In genomic region chr5:102138243-102138653, GRCh38 we compare ENCODE assay signal across 21 cellular contexts.
DNase-seq lines count a peak whose midpoint lies in the region; ATAC-seq and TF ChIP-seq lines count a peak whose summit lies in the region.
"Had no signal": no experiment of that assay in that cellular context is flagged by ENCODE, and none has a peak within 500 bp of the region (broad histone marks: within the 10 kb centered on the region; RNA-seq: fewer than 3 reads in every experiment).

No MANE protein-coding gene starts in this region.

- peak overlapping the region; percentile 42 for H2AFZ ChIP-seq in hepatocyte
- H2AFZ ChIP-seq in smooth muscle cell (ENCODE audit: low read depth) = no peak overlapping the region
- H2AFZ ChIP-seq: GM23248 had no signal

- H3K4me3 ChIP-seq in hepatocyte (no peak overlapping the region), right lobe of liver (no peak overlapping the region), smooth muscle cell (peak overlapping the region; percentile 29)
- H3K4me3 ChIP-seq: GM23248 had no signal

- WGBS in hepatocyte (ENCODE audit: low lambda C conversion rate, missing lambda C conversion rate) = 48% methylated on average over 4 of the region's 4 CpGs
- 28% methylated on average over 4 of the region's 4 CpGs for WGBS in right lobe of liver (ENCODE audit: insufficient coverage, low coverage, low lambda C conversion rate, missing lambda C conversion rate)
- 85% methylated on average over 4 of the region's 4 CpGs for WGBS in smooth muscle cell (ENCODE audit: low lambda C conversion rate)

- no peaks in the 10 kb centered on the region for H3F3A ChIP-seq in smooth muscle cell (ENCODE audit: low read depth)

- H3K9me2 ChIP-seq in hepatocyte (replicated peaks; ENCODE audit: insufficient read depth) = no peaks in the 10 kb centered on the region
- H3K9me2 ChIP-seq: SK-N-SH had no signal

- no peak overlapping the region for H3K9ac ChIP-seq in smooth muscle cell (ENCODE audit: low read depth)
- H3K9ac ChIP-seq: GM23248, SK-N-SH had no signal

- H4K20me1 ChIP-seq in hepatocyte (ENCODE audit: insufficient read depth, poor library complexity, severe bottlenecking) (no peaks in the 10 kb centered on the region), smooth muscle cell (ENCODE audit: low read depth) (no peaks in the 10 kb centered on the region)

- no peak for TF ChIP-seq POLR2A in right lobe of liver (IDR thresholded peaks at IDR 0.05)

- H3K27ac ChIP-seq in hepatocyte (peak overlapping the region; percentile 84), right lobe of liver (no peak overlapping the region), smooth muscle cell (ENCODE audit: low read depth) (no peak overlapping the region)
- H3K27ac ChIP-seq: C4-2B, GM23248 had no signal

- H3K79me2 ChIP-seq in hepatocyte = no peaks in the 10 kb centered on the region
- no peaks in the 10 kb centered on the region for H3K79me2 ChIP-seq in smooth muscle cell (ENCODE audit: low read depth)

- H3K4me2 ChIP-seq in hepatocyte (peak overlapping the region; percentile 60), smooth muscle cell (no peak overlapping the region)
- H3K4me2 ChIP-seq: SK-N-SH had no signal

- H3K27me3 ChIP-seq in hepatocyte = no peaks in the 10 kb centered on the region
- H3K27me3 ChIP-seq in right lobe of liver = no peaks in the 10 kb centered on the region
- H3K27me3 ChIP-seq in smooth muscle cell (ENCODE audit: low read depth) = no peaks in the 10 kb centered on the region

- H3K36me3 ChIP-seq in hepatocyte (replicated peaks; ENCODE audit: insufficient read depth, low read depth) = no peaks in the 10 kb centered on the region
- H3K36me3 ChIP-seq in right lobe of liver = no peaks in the 10 kb centered on the region
- H3K36me3 ChIP-seq in smooth muscle cell (ENCODE audit: low read depth) = no peaks in the 10 kb centered on the region

- TF ChIP-seq CTCF in hepatocyte (IDR thresholded peaks at IDR 0.05; ENCODE audit: poor library complexity) (no peak), right lobe of liver (IDR thresholded peaks at IDR 0.05) (no peak), smooth muscle cell (IDR thresholded peaks at IDR 0.05; ENCODE audit: borderline replicate concordance, insufficient read depth, poor library complexity, severe bottlenecking) (no peak)

- H3K9me3 ChIP-seq in hepatocyte (ENCODE audit: low read depth) = no peaks in the 10 kb centered on the region
- H3K9me3 ChIP-seq in right lobe of liver = no peaks in the 10 kb centered on the region
- H3K9me3 ChIP-seq in smooth muscle cell (replicated peaks; ENCODE audit: low read depth) = no peaks in the 10 kb centered on the region
- H3K9me3 ChIP-seq: SK-N-SH had no signal

- ATAC-seq in right lobe of liver = peak; percentile 46 to 76 (median 62)
- ATAC-seq in GM19023 (IDR thresholded peaks at IDR 0.05; ENCODE audit: unreplicated experiment) = no peak
- no peak for ATAC-seq in GM21390 (IDR thresholded peaks at IDR 0.05; ENCODE audit: unreplicated experiment)

- intact Hi-C loops in right lobe of liver (cut with DNase I) = no loop called here

- DNase-seq in EH (ENCODE audit: low read depth) (peak; percentile 36), hepatocyte (ENCODE audit: low spot score) (peak; percentile 51), right lobe of liver (peak in 1 of 3 donors; percentile 25), smooth muscle cell (lab: John Stamatoyannopoulos, UW; ENCODE audit: unreplicated experiment) (no peak), NCI-H82 treated with DMSO at 0.1 percent for 48 hours (lab: John Stamatoyannopoulos, UW; ENCODE audit: unreplicated experiment) (no peak), dermis blood vessel endothelial cell (no peak)
- DNase-seq: CD8-positive, alpha-beta memory T cell; GM23248; H7; KBM-7; MV-4-11; NCI-H1105; NCI-H1436 treated with DMSO at 0.1 percent for 48 hours; NCI-H187 treated with DMSO at 0.1 percent for 48 hours; NCI-H2171 treated with DMSO at 0.1 percent for 48 hours; NCI-H345; NCI-H510A treated with DMSO at 0.1 percent for 48 hours; SK-N-SH had no signal

- H3K4me1 ChIP-seq in hepatocyte (ENCODE audit: insufficient read depth) (peaks cover 3% of the 10 kb centered on the region), right lobe of liver (peaks cover 0 to 4% (median 0%) of the 10 kb centered on the region in 4 donors), smooth muscle cell (ENCODE audit: low read depth) (no peaks in the 10 kb centered on the region)

Comparison
In these comparisons a context has a peak if more than half of its experiments do, and no peak if none do; other contexts are left out.
1. DNase-seq: peak in EH (single experiment) and hepatocyte (single experiment); none in smooth muscle cell (single experiment), NCI-H82 treated with DMSO at 0.1 percent for 48 hours (single experiment) and dermis blood vessel endothelial cell (single experiment).
2. ATAC-seq: peak in right lobe of liver (4 of 4); none in GM19023 (single experiment) and GM21390 (single experiment).